In the genomic region with DNA sequence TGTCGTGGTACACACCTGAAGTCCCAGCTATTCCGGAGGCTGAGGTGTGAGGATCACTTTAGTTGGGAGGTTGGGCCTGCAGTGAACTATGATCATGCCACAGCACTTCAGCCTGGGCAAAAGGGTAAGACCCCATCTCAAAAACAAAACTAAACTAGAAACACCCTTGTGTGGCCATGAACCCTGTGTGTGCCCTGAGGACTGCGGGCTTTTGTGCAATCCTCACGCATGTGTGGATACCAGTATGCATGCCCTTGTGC, we compare ENCODE assay signal across 8 cellular contexts. TPM values are rescaled to one million over a fixed set of nuclear protein-coding genes. Genes with fewer than 3 reads are reported as not detected.
DNase-seq lines count a peak whose midpoint lies in the region; ATAC-seq, FAIRE-seq and TF ChIP-seq lines count a peak whose summit lies in the region.

No MANE protein-coding gene starts in this region.

- H4K20me1 ChIP-seq in K562 (replicated peaks; ENCODE audit: control insufficient read depth, insufficient read depth, low read length): peaks cover 17% of the 10 kb centered on the region

- TF ChIP-seq RAD21 in K562 (CRISPR knock-in tag; conservative IDR thresholded peaks at IDR 0.05 in 1 of 2, IDR thresholded peaks at IDR 0.05 in 1 of 2): peak in 1 of 2 experiments; percentile 24; a peak in 1 of 4 replicates

- H3K9me1 ChIP-seq in K562 (ENCODE audit: control insufficient read depth, insufficient read depth, low read length): peaks cover 6% of the 10 kb centered on the region

- FAIRE-seq in K562 (lab: Jason Lieb, UNC) (no peak), frontal cortex (lab: Jason Lieb, UNC) (no peak)

- H4K5ac ChIP-seq in mesendoderm (ENCODE audit: low read length): no peak overlapping the region

- H3K4me3 ChIP-seq in K562: peak overlapping the region; percentile 38; the same call in 1 of the 2 replicates
- no peak overlapping the region for H3K4me3 ChIP-seq in mesendoderm (ENCODE audit: low read length)
- H3K4me3 ChIP-seq in upper lobe of right lung: peak overlapping the region; percentile 56

- no peak for TF ChIP-seq EP300 in K562 (IDR thresholded peaks at IDR 0.05; ENCODE audit: low read length)

- H3K9ac ChIP-seq in K562 (ENCODE audit: insufficient read depth in 1 of 2, low read depth in 2 of 2, low read length in 2 of 2): peak overlapping the region; percentile 68 to 89
- H3K9ac ChIP-seq in mesendoderm (ENCODE audit: low read length): peak overlapping the region; percentile 71

- POLR2A ChIA-PET in K562 (lab: Yijun Ruan, JAX): interaction anchor here (0.6 to 1.9 kb wide), 5 partner anchors 9 to 466 kb away, joined by 3 to 15 read pairs (median 11); a partner anchor contains a TSS

- WGBS in K562 (ENCODE audit: insufficient coverage, low coverage, missing lambda C conversion rate): 62% methylated on average over 4 of the region's 4 CpGs
- WGBS in mesendoderm (ENCODE audit: extremely low coverage, insufficient coverage, low lambda C conversion rate): no CpG with 5 or more reads among the region's 4 CpGs

- no peak overlapping the region for H2BK5ac ChIP-seq in mesendoderm (ENCODE audit: low read length)

- DNase-seq in activated naive CD4-positive, alpha-beta T cell treated with anti-CD3 and anti-CD28 coated beads, Interleukin-2, amount 50 U/mL, for 16 hours: no peak
- DNase-seq in K562 (ENCODE audit: extremely low read depth in 1 of 4, low spot score in 3 of 4) (no peak), mesendoderm (no peak), upper lobe of right lung (no peak), frontal cortex (ENCODE audit: low spot score in 2 of 2) (no peak), HPDE6-E6E7 (ENCODE audit: extremely low spot score) (no peak)

- H3K9me3 ChIP-seq in K562 (replicated peaks; ENCODE audit: control insufficient read depth, insufficient read depth, low read depth, low read length): no peaks in the 10 kb centered on the region
- H3K9me3 ChIP-seq in upper lobe of right lung: no peaks in the 10 kb centered on the region

- no TSS peak for BruUV-seq in K562 (replicated peaks; lab: Mats Ljungman, UMichigan)

- no peaks in the 10 kb centered on the region for H3K9me3 Mint-ChIP-seq in activated naive CD4-positive, alpha-beta T cell treated with anti-CD3 and anti-CD28 coated beads, Interleukin-2, amount 50 U/mL, for 24 hours

- no peak overlapping the region for H4K8ac ChIP-seq in mesendoderm (ENCODE audit: low read depth, low read length)

- H3K4me3 Mint-ChIP-seq in activated naive CD4-positive, alpha-beta T cell treated with anti-CD3 and anti-CD28 coated beads, Interleukin-2, amount 50 U/mL, for 24 hours: peak overlapping the region; percentile 96

- peaks cover 10% of the 10 kb centered on the region for H3K79me1 ChIP-seq in mesendoderm (ENCODE audit: low read length)

- H3K4me2 ChIP-seq in K562 (ENCODE audit: insufficient read depth, low read length) (peak overlapping the region; percentile 76), mesendoderm (ENCODE audit: low read length) (no peak overlapping the region)

- H2AFZ ChIP-seq in K562 (ENCODE audit: low read depth, low read length): peak overlapping the region; percentile 88

- H3K18ac ChIP-seq in mesendoderm (ENCODE audit: low read length): no peak overlapping the region

- peak overlapping the region; percentile 94 for H3K27ac Mint-ChIP-seq in activated naive CD4-positive, alpha-beta T cell treated with anti-CD3 and anti-CD28 coated beads, Interleukin-2, amount 50 U/mL, for 24 hours

- no peak for TF ChIP-seq POLR2A in K562 (conservative IDR thresholded peaks at IDR 0.05)
- no peak for TF ChIP-seq POLR2A in GM18505 (IDR thresholded peaks at IDR 0.05; ENCODE audit: borderline replicate concordance, extremely low read depth, insufficient read depth, insufficient read length)

- peaks cover 2% of the 10 kb centered on the region for H3K36me3 Mint-ChIP-seq in activated naive CD4-positive, alpha-beta T cell treated with anti-CD3 and anti-CD28 coated beads, Interleukin-2, amount 50 U/mL, for 24 hours

- H2AK5ac ChIP-seq in mesendoderm (ENCODE audit: low read length): no peak overlapping the region

- ATAC-seq in K562 (no peak), upper lobe of right lung (no peak), GM18505 (IDR thresholded peaks at IDR 0.05; ENCODE audit: unreplicated experiment) (no peak)

- peaks cover 38 to 47% of the 10 kb centered on the region in 2 experiments for H3K4me1 ChIP-seq in K562 (replicated peaks in 1 of 2; ENCODE audit: control insufficient read depth in 2 of 2, insufficient read depth in 2 of 2, low read length in 2 of 2)
- H3K4me1 ChIP-seq in mesendoderm (ENCODE audit: control insufficient read depth, low read depth, low read length): no peaks in the 10 kb centered on the region
- H3K4me1 ChIP-seq in upper lobe of right lung: peaks cover 40% of the 10 kb centered on the region

- intact Hi-C loops in K562 (cut with micrococcal nuclease) (loop anchor here (1.0 to 2.0 kb wide), 2 partner anchors 20 to 47 kb away; a partner anchor contains a TSS), upper lobe of right lung (cut with DNase I) (no loop called here)

- H3K27me3 Mint-ChIP-seq in activated naive CD4-positive, alpha-beta T cell treated with anti-CD3 and anti-CD28 coated beads, Interleukin-2, amount 50 U/mL, for 24 hours: no peaks in the 10 kb centered on the region

- peak overlapping the region; percentile 78 for H3K27ac ChIP-seq in K562 (ENCODE audit: extremely low read depth, low read depth, low read length)
- H3K27ac ChIP-seq in mesendoderm (ENCODE audit: low read depth, low read length): peak overlapping the region; percentile 68
- H3K27ac ChIP-seq in upper lobe of right lung: peak overlapping the region; percentile 91

- H3K36me3 ChIP-seq in K562 (ENCODE audit: control insufficient read depth, insufficient read depth, low read length) (peaks cover 27% of the 10 kb centered on the region; the same call in 2 of the 3 replicates), mesendoderm (ENCODE audit: control insufficient read depth, insufficient read depth, low read length) (peaks cover 2% of the 10 kb centered on the region), upper lobe of right lung (peaks cover 19% of the 10 kb centered on the region)

- H3K27me3 ChIP-seq in K562 (ENCODE audit: control insufficient read depth in 2 of 2, insufficient read depth in 2 of 2, low read length in 2 of 2) (no peaks in the 10 kb centered on the region), mesendoderm (ENCODE audit: insufficient read depth, low read length, poor library complexity) (no peaks in the 10 kb centered on the region), upper lobe of right lung (no peaks in the 10 kb centered on the region)

- CTCF ChIA-PET in K562 (lab: Yijun Ruan, JAX; ENCODE audit: low intra/inter-chr PET ratio): no interaction called here

- TF ChIP-seq CTCF in K562 (IDR thresholded peaks at IDR 0.05 in 2 of 3, conservative IDR thresholded peaks at IDR 0.05 in 1 of 3; ENCODE audit: insufficient read depth in 2 of 3, low read depth in 1 of 3, low read length in 3 of 3) (no peak), upper lobe of right lung (IDR thresholded peaks at IDR 0.05) (no peak)

- H3K23ac ChIP-seq in mesendoderm (ENCODE audit: low read length): no peak overlapping the region

- no peak overlapping the region for H2BK15ac ChIP-seq in mesendoderm (replicated peaks; ENCODE audit: low read depth)

- peaks cover 44% of the 10 kb centered on the region for H3K4me1 Mint-ChIP-seq in activated naive CD4-positive, alpha-beta T cell treated with anti-CD3 and anti-CD28 coated beads, Interleukin-2, amount 50 U/mL, for 24 hours

- H2BK120ac ChIP-seq in mesendoderm (ENCODE audit: low read depth, low read length): no peak overlapping the region

- peak overlapping the region; percentile 82 for H3K56ac ChIP-seq in mesendoderm (ENCODE audit: low read length)

- H3K79me2 ChIP-seq in K562 (ENCODE audit: control insufficient read depth, insufficient read depth, low read length) (peaks cover 36% of the 10 kb centered on the region), mesendoderm (ENCODE audit: control insufficient read depth, insufficient read depth, low read length) (peaks cover 34% of the 10 kb centered on the region)

- no peak overlapping the region for H3K4ac ChIP-seq in mesendoderm (ENCODE audit: low read depth, low read length)

- in situ Hi-C loops in K562 (cut with MboI): no loop called here

RNA-seq across cellular contexts. Expression of a gene that starts 1.1 kb away (rescaled TPM):
- total RNA-seq in K562 (2011; cell fraction: chromatin; rRNA removed; ENCODE audit: low replicate concordance): 63.0 and 140 TPM in 2 replicates
- 93.6 and 96.2 TPM in 2 replicates for total RNA-seq in K562 (2011; cell fraction: nucleolus; rRNA removed)
- 80.4 and 98.4 TPM in 2 replicates for total RNA-seq in K562 (2011; cell fraction: nucleoplasm; rRNA removed)
- total RNA-seq in K562 (2014; rRNA removed) (104 and 120 TPM in 2 replicates), K562 (2014; rRNA removed; fragmentation: Illumina TruSeq; extraction: Trizol) (51.2 and 71.0 TPM in 2 replicates), K562 (2015; rRNA removed; fragmentation: Illumina TruSeq; extraction: Trizol) (92.0 and 92.9 TPM in 2 replicates), K562 (2021) (111 and 114 TPM in 2 replicates), upper lobe of right lung (173 TPM), frontal cortex (46.5 TPM)
- polyA plus RNA-seq in K562 (2011; rRNA removed) (41.1 and 52.0 TPM in 2 replicates), K562 (2014; fragmentation: Illumina TruSeq; extraction: Trizol) (65.7 and 78.9 TPM in 2 replicates), K562 (2014; fragmentation: Nextera tagmentation; extraction: Ambion mirVana) (10 to 100 TPM in 1 of 2 experiments, 1 to 10 TPM in 1; 9.6 to 19.1 TPM), K562 (2014; rRNA removed) (81.3 and 92.5 TPM in 2 replicates)
- 56.6 and 123 TPM in 2 replicates for polyA plus RNA-seq in K562 (2011; cell fraction: cytosol; rRNA removed)
- polyA plus RNA-seq in K562 (2011; cell fraction: nucleus; rRNA removed): 86.2 and 132 TPM in 2 replicates
- polyA plus RNA-seq in K562 (2012): 87.1 and 100 TPM in 2 replicates
- 18.5 and 29.1 TPM in 2 replicates for polyA minus RNA-seq in K562 (2011; rRNA and poly(A)+ RNA removed)
- 35.9 and 41.9 TPM in 2 replicates for polyA minus RNA-seq in K562 (2011; cell fraction: cytosol; rRNA and poly(A)+ RNA removed)
- 31.8 and 35.2 TPM in 2 replicates for polyA minus RNA-seq in K562 (2011; cell fraction: nucleus; rRNA and poly(A)+ RNA removed)
- polyA plus RNA-seq in mesendoderm (2013, experiment 1 of 2): 89.3 TPM
- polyA plus RNA-seq in mesendoderm (2013, experiment 2 of 2): 85.4 TPM

RNA-seq across cellular contexts. Expression of a gene that starts 19.8 kb away (rescaled TPM):
- 17.4 and 18.8 TPM in 2 replicates for total RNA-seq in K562 (2011; cell fraction: chromatin; rRNA removed; ENCODE audit: low replicate concordance)
- total RNA-seq in K562 (2011; cell fraction: nucleolus; rRNA removed): 12.3 and 13.6 TPM in 2 replicates
- 11.1 and 23.1 TPM in 2 replicates for total RNA-seq in K562 (2011; cell fraction: nucleoplasm; rRNA removed)
- total RNA-seq in K562 (2014; rRNA removed) (11.9 and 14.8 TPM in 2 replicates), K562 (2014; rRNA removed; fragmentation: Illumina TruSeq; extraction: Trizol) (1.9 and 4.2 TPM in 2 replicates), K562 (2015; rRNA removed; fragmentation: Illumina TruSeq; extraction: Trizol) (7.7 and 9.2 TPM in 2 replicates), K562 (2021) (15.4 and 15.6 TPM in 2 replicates), upper lobe of right lung (45.4 TPM), frontal cortex (6.1 TPM)
- polyA plus RNA-seq in K562 (2011; rRNA removed) (11.7 and 14.6 TPM in 2 replicates), K562 (2014; fragmentation: Illumina TruSeq; extraction: Trizol) (9.0 and 14.6 TPM in 2 replicates), K562 (2014; fragmentation: Nextera tagmentation; extraction: Ambion mirVana) (under 1 TPM; 0.28 to 0.92 TPM), K562 (2014; rRNA removed) (20.4 and 20.9 TPM in 2 replicates)
- 24.7 and 32.5 TPM in 2 replicates for polyA plus RNA-seq in K562 (2011; cell fraction: cytosol; rRNA removed)
- polyA plus RNA-seq in K562 (2011; cell fraction: nucleus; rRNA removed): 23.7 and 28.9 TPM in 2 replicates
- 15.9 and 29.9 TPM in 2 replicates for polyA plus RNA-seq in K562 (2012)
- polyA minus RNA-seq in K562 (2011; rRNA and poly(A)+ RNA removed): 2.0 and 2.6 TPM in 2 replicates
- polyA minus RNA-seq in K562 (2011; cell fraction: cytosol; rRNA and poly(A)+ RNA removed): 2.4 and 3.2 TPM in 2 replicates
- 1.8 and 3.1 TPM in 2 replicates for polyA minus RNA-seq in K562 (2011; cell fraction: nucleus; rRNA and poly(A)+ RNA removed)
- polyA plus RNA-seq in mesendoderm (2013, experiment 1 of 2): 4.9 TPM
- polyA plus RNA-seq in mesendoderm (2013, experiment 2 of 2): 5.8 TPM

RNA-seq across cellular contexts. Expression of a gene that starts 22.6 kb away (rescaled TPM):
- total RNA-seq in K562 (2011; cell fraction: chromatin; rRNA removed; ENCODE audit: low replicate concordance): 2.7 and 4.0 TPM in 2 replicates
- not detected in 2 replicates for total RNA-seq in K562 (2011; cell fraction: nucleolus; rRNA removed)
- not detected in 2 replicates for total RNA-seq in K562 (2011; cell fraction: nucleoplasm; rRNA removed)
- not detected in 2 replicates for total RNA-seq in K562 (2014; rRNA removed)
- not detected in 2 replicates for total RNA-seq in K562 (2014; rRNA removed; fragmentation: Illumina TruSeq; extraction: Trizol)
- not detected in 2 replicates for total RNA-seq in K562 (2015; rRNA removed; fragmentation: Illumina TruSeq; extraction: Trizol)
- not detected in 2 replicates for total RNA-seq in K562 (2021)
- polyA plus RNA-seq in K562 (2011; rRNA removed): not detected in 2 replicates
- polyA plus RNA-seq in K562 (2011; cell fraction: cytosol; rRNA removed): not detected in 2 replicates
- polyA plus RNA-seq in K562 (2011; cell fraction: nucleus; rRNA removed): 0.74 TPM in 1 of 2 replicates, not detected in the other
- 0.93 TPM in 1 of 2 replicates, not detected in the other for polyA plus RNA-seq in K562 (2012)
- polyA plus RNA-seq in K562 (2014; fragmentation: Illumina TruSeq; extraction: Trizol): not detected in 2 replicates
- polyA plus RNA-seq in K562 (2014; fragmentation: Nextera tagmentation; extraction: Ambion mirVana): not detected
- 0.21 and 1.1 TPM in 2 replicates for polyA plus RNA-seq in K562 (2014; rRNA removed)
- polyA minus RNA-seq in K562 (2011; rRNA and poly(A)+ RNA removed): not detected in 2 replicates
- polyA minus RNA-seq in K562 (2011; cell fraction: cytosol; rRNA and poly(A)+ RNA removed): not detected in 2 replicates
- polyA minus RNA-seq in K562 (2011; cell fraction: nucleus; rRNA and poly(A)+ RNA removed): not detected in 2 replicates
- polyA plus RNA-seq in mesendoderm (2013, experiment 1 of 2): 0.18 TPM
- polyA plus RNA-seq in mesendoderm (2013, experiment 2 of 2): not detected
- total RNA-seq in upper lobe of right lung: not detected
- total RNA-seq in frontal cortex: not detected

RNA-seq across cellular contexts. Expression of a gene that starts 46.9 kb away (rescaled TPM):
- 98.7 and 181 TPM in 2 replicates for total RNA-seq in K562 (2011; cell fraction: chromatin; rRNA removed; ENCODE audit: low replicate concordance)
- 171 and 186 TPM in 2 replicates for total RNA-seq in K562 (2011; cell fraction: nucleolus; rRNA removed)
- total RNA-seq in K562 (2011; cell fraction: nucleoplasm; rRNA removed): 154 and 155 TPM in 2 replicates
- total RNA-seq in K562 (2014; rRNA removed): 311 and 436 TPM in 2 replicates
- 83.8 and 106 TPM in 2 replicates for total RNA-seq in K562 (2014; rRNA removed; fragmentation: Illumina TruSeq; extraction: Trizol)
- total RNA-seq in K562 (2015; rRNA removed; fragmentation: Illumina TruSeq; extraction: Trizol): 130 and 150 TPM in 2 replicates
- 185 and 193 TPM in 2 replicates for total RNA-seq in K562 (2021)
- polyA plus RNA-seq in K562 (2011; rRNA removed): 230 and 371 TPM in 2 replicates
- polyA plus RNA-seq in K562 (2011; cell fraction: cytosol; rRNA removed): 179 and 223 TPM in 2 replicates
- polyA plus RNA-seq in K562 (2011; cell fraction: nucleus; rRNA removed): 665 and 764 TPM in 2 replicates
- polyA plus RNA-seq in K562 (2012): 170 and 298 TPM in 2 replicates
- polyA plus RNA-seq in K562 (2014; fragmentation: Illumina TruSeq; extraction: Trizol): 205 and 262 TPM in 2 replicates
- 10 to 100 TPM; 16.3 to 24.7 TPM for polyA plus RNA-seq in K562 (2014; fragmentation: Nextera tagmentation; extraction: Ambion mirVana)
- polyA plus RNA-seq in K562 (2014; rRNA removed): 210 and 224 TPM in 2 replicates
- polyA minus RNA-seq in K562 (2011; rRNA and poly(A)+ RNA removed): 186 and 256 TPM in 2 replicates
- 217 TPM in 2 replicates for polyA minus RNA-seq in K562 (2011; cell fraction: cytosol; rRNA and poly(A)+ RNA removed)
- polyA minus RNA-seq in K562 (2011; cell fraction: nucleus; rRNA and poly(A)+ RNA removed): 65.8 and 91.3 TPM in 2 replicates
- 226 TPM for polyA plus RNA-seq in mesendoderm (2013, experiment 1 of 2)
- 225 TPM for polyA plus RNA-seq in mesendoderm (2013, experiment 2 of 2)
- 51.7 TPM for total RNA-seq in upper lobe of right lung
- 23.6 TPM for total RNA-seq in frontal cortex

RNA-seq across cellular contexts. Expression of a gene that starts 47.6 kb away (rescaled TPM):
- 17.6 and 35.1 TPM in 2 replicates for total RNA-seq in K562 (2011; cell fraction: chromatin; rRNA removed; ENCODE audit: low replicate concordance)
- total RNA-seq in K562 (2011; cell fraction: nucleolus; rRNA removed): 16.7 and 18.3 TPM in 2 replicates
- 22.2 and 28.6 TPM in 2 replicates for total RNA-seq in K562 (2011; cell fraction: nucleoplasm; rRNA removed)
- 2.3 and 3.3 TPM in 2 replicates for total RNA-seq in K562 (2014; rRNA removed)
- 1.7 and 2.0 TPM in 2 replicates for total RNA-seq in K562 (2014; rRNA removed; fragmentation: Illumina TruSeq; extraction: Trizol)
- total RNA-seq in K562 (2015; rRNA removed; fragmentation: Illumina TruSeq; extraction: Trizol): 1.7 and 2.9 TPM in 2 replicates
- 14.4 and 16.6 TPM in 2 replicates for total RNA-seq in K562 (2021)
- 4.9 and 12.9 TPM in 2 replicates for polyA plus RNA-seq in K562 (2011; rRNA removed)
- 10.8 and 11.7 TPM in 2 replicates for polyA plus RNA-seq in K562 (2011; cell fraction: cytosol; rRNA removed)
- polyA plus RNA-seq in K562 (2011; cell fraction: nucleus; rRNA removed): 28.9 and 39.1 TPM in 2 replicates
- polyA plus RNA-seq in K562 (2012): 14.9 and 28.4 TPM in 2 replicates
- 12.8 and 13.1 TPM in 2 replicates for polyA plus RNA-seq in K562 (2014; fragmentation: Illumina TruSeq; extraction: Trizol)
- polyA plus RNA-seq in K562 (2014; fragmentation: Nextera tagmentation; extraction: Ambion mirVana): 1 to 10 TPM; 4.8 to 5.1 TPM
- polyA plus RNA-seq in K562 (2014; rRNA removed): 7.5 and 8.5 TPM in 2 replicates
- polyA minus RNA-seq in K562 (2011; rRNA and poly(A)+ RNA removed): 3.5 and 4.1 TPM in 2 replicates
- polyA minus RNA-seq in K562 (2011; cell fraction: cytosol; rRNA and poly(A)+ RNA removed): 12.6 and 20.3 TPM in 2 replicates
- polyA minus RNA-seq in K562 (2011; cell fraction: nucleus; rRNA and poly(A)+ RNA removed): 3.8 and 7.0 TPM in 2 replicates
- polyA plus RNA-seq in mesendoderm (2013, experiment 1 of 2): 8.2 TPM
- polyA plus RNA-seq in mesendoderm (2013, experiment 2 of 2): 9.2 TPM
- 18.5 TPM for total RNA-seq in upper lobe of right lung
- under 0.01 TPM for total RNA-seq in frontal cortex
